ENCODE assay signal across 2 cellular contexts in the genomic region with DNA sequence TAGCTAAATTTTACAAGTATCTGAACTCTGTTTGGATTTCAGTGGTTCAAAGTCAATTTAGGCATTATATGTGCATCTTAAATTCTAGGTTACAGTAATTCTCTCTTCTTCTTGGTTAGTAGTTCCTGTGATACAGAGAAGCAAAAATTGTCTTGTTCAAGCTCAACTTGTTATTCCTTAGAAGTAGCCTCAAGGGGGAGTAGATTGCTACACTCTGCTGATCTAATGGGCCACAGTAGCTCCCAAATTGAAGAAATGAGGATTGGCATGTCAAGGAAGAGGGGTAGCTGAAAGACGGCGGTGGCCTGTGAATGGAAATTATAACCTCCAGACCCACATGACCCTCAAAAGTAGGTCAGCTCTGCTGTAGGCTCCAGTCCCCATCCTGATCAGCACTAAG.
TF ChIP-seq lines count a peak whose summit lies in the region.

No MANE protein-coding gene starts in this region.

TF ChIP-seq in H1, 55 proteins besides CTCF, POLR2A, EP300 and RAD21:
- TF ChIP-seq NRF1 (IDR thresholded peaks at IDR 0.05; ENCODE audit: low read depth, low read length) (no peak), CBX8 (IDR thresholded peaks at IDR 0.05; ENCODE audit: borderline replicate concordance, low read depth, low read length) (no peak), JUND (IDR thresholded peaks at IDR 0.05; ENCODE audit: low read length) (no peak), CTBP2 (IDR thresholded peaks at IDR 0.05; ENCODE audit: borderline replicate concordance, insufficient read depth, insufficient read length, low read length) (no peak), BCL11A (IDR thresholded peaks at IDR 0.05; ENCODE audit: low read depth in 2 of 2, low read length in 2 of 2) (no peak), HDAC2 (IDR thresholded peaks at IDR 0.05; ENCODE audit: borderline replicate concordance in 1 of 2, low read depth in 2 of 2, low read length in 2 of 2) (no peak)
- TF ChIP-seq, protein P1, sequence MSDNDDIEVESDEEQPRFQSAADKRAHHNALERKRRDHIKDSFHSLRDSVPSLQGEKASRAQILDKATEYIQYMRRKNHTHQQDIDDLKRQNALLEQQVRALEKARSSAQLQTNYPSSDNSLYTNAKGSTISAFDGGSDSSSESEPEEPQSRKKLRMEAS (IDR thresholded peaks at IDR 0.05) = no peak

TF ChIP-seq in HepG2, 621 proteins besides CTCF, POLR2A, EP300 and RAD21:
- TF ChIP-seq SIN3A (IDR thresholded peaks at IDR 0.05; ENCODE audit: borderline replicate concordance, low read depth, low read length) = no peak
- TF ChIP-seq ZBTB49 (CRISPR knock-in tag; IDR thresholded peaks at IDR 0.05; ENCODE audit: borderline replicate concordance) = no peak
- TF ChIP-seq MIER3 (CRISPR knock-in tag; IDR thresholded peaks at IDR 0.05; ENCODE audit: borderline replicate concordance) = no peak
- TF ChIP-seq TBL1XR1 (IDR thresholded peaks at IDR 0.05; ENCODE audit: borderline replicate concordance, low read length, partially characterized antibody) = no peak
- TF ChIP-seq ZNF674 (CRISPR knock-in tag; IDR thresholded peaks at IDR 0.05; ENCODE audit: low read depth) = no peak
- no peak for TF ChIP-seq ZFYVE20 (CRISPR knock-in tag; IDR thresholded peaks at IDR 0.05; ENCODE audit: borderline replicate concordance, low read depth)
- no peak for TF ChIP-seq ZNF530 (CRISPR knock-in tag; IDR thresholded peaks at IDR 0.05; ENCODE audit: low read depth)
- TF ChIP-seq MED8 (CRISPR knock-in tag; IDR thresholded peaks at IDR 0.05; ENCODE audit: insufficient replicate concordance) = no peak
- no peak for TF ChIP-seq HMGXB3 (CRISPR knock-in tag; IDR thresholded peaks at IDR 0.05; ENCODE audit: borderline replicate concordance)
- no peak for TF ChIP-seq POLR2AphosphoS2 (IDR thresholded peaks at IDR 0.05; ENCODE audit: low read depth, low read length)
- no peak for TF ChIP-seq ZNF496 (CRISPR knock-in tag; IDR thresholded peaks at IDR 0.05; ENCODE audit: insufficient replicate concordance)
- TF ChIP-seq U2AF2 (IDR thresholded peaks at IDR 0.05; ENCODE audit: low read depth, low read length) = no peak
- no peak for TF ChIP-seq CBX2 (IDR thresholded peaks at IDR 0.05; ENCODE audit: low read depth, low read length)
- no peak for TF ChIP-seq CBX2 (CRISPR knock-in tag; IDR thresholded peaks at IDR 0.05; ENCODE audit: low read depth)
- TF ChIP-seq MAZ (IDR thresholded peaks at IDR 0.05; ENCODE audit: borderline replicate concordance, low read depth, low read length) = no peak
- TF ChIP-seq MAZ (CRISPR knock-in tag; IDR thresholded peaks at IDR 0.05; ENCODE audit: low read depth) = no peak
